8 cellular contexts compared by ENCODE assay signal in the genomic region with DNA sequence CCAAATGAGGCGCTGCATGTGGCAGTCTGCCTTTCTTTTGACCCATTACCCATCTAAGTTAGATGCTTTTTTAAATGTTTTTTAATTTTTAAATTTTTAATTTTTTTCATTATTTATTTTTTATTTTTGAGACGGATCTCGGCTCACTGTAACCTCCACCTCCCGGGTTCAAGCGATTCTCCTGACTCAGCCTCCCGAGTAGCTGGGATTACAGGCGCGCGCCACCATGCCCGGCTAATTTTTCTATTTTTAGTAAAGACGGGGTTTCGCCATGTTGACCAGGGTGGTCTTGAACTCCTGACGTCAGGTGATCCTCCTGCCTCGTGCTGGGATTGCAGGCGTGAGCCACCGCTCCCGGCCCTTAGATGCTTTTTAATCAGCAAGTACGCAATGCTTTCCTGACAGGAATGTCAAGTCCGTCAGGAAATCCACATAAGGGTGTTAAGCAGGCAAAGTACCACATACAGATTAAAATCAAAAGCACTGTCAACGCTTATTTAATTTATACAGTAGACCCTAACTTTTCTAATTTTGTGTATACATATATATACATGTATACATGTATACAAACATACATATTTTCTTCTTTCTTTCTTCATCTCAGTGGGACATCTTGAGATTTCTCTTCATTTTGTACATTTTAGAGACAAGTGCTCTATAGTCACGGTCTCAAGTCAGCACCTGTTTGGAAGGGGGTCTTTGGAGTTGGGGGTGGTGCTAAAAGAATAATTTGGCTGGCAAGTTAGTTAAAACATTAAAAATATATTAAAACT. TPM values are rescaled to one million over a fixed set of nuclear protein-coding genes. Genes with fewer than 3 reads are reported as not detected.
A peak's percentile ranks its signal among the peaks of the same experiment; 100 is the strongest.
DNase-seq lines count a peak whose midpoint lies in the region; ATAC-seq, FAIRE-seq and TF ChIP-seq lines count a peak whose summit lies in the region.

No MANE protein-coding gene starts in this region.

- H3K9ac ChIP-seq in keratinocyte (ENCODE audit: control insufficient read depth, extremely low read depth, insufficient read depth, low read length) = no peak overlapping the region

- no peaks in the 10 kb centered on the region for H3K9me3 ChIP-seq in keratinocyte (ENCODE audit: control insufficient read depth, low read depth, low read length)

- H4K20me1 ChIP-seq in keratinocyte (ENCODE audit: control insufficient read depth, extremely low read depth, insufficient read depth, low read length) = no peaks in the 10 kb centered on the region

- H3K36me3 ChIP-seq in brain microvascular endothelial cell (replicated peaks) = no peaks in the 10 kb centered on the region
- no peaks in the 10 kb centered on the region for H3K36me3 ChIP-seq in keratinocyte (ENCODE audit: control insufficient read depth in 2 of 2, extremely low read depth in 1 of 2, insufficient read depth in 2 of 2, low read length in 2 of 2)

- no peak for FAIRE-seq in keratinocyte (lab: Jason Lieb, UNC)

- no peak overlapping the region for H3K27ac ChIP-seq in brain microvascular endothelial cell
- no peak overlapping the region for H3K27ac ChIP-seq in keratinocyte (ENCODE audit: control insufficient read depth, insufficient read depth, low read length)

- no peak for ATAC-seq in activated CD4-positive, CD25-positive, alpha-beta regulatory T cell treated with anti-CD3 and anti-CD28 coated beads, Interleukin-2, amount 50 U/mL, for 24 hours

- no peak overlapping the region for H2AFZ ChIP-seq in keratinocyte (ENCODE audit: control insufficient read depth, low read length)

- H3K79me2 ChIP-seq in keratinocyte (ENCODE audit: control insufficient read depth, insufficient read depth, low read length) = no peaks in the 10 kb centered on the region

- in situ Hi-C loops in KBM-7 (cut with MboI; ENCODE audit: low pct_unique_long_range_greater_than_20kb, low sequenced_read_pairs) = no loop called here
- in situ Hi-C loops in brain microvascular endothelial cell (cut with HindIII; ENCODE audit: low pct_ligation_motif_present, low sequenced_read_pairs) = no loop called here

- H3K4me3 ChIP-seq in brain microvascular endothelial cell (ENCODE audit: low read depth, low read length) (peak overlapping the region; percentile 22), keratinocyte (ENCODE audit: control insufficient read depth in 2 of 3, extremely low read depth in 1 of 3, insufficient read depth in 2 of 3, low read depth in 1 of 3, low read length in 3 of 3) (peak overlapping the region in 2 of 3 experiments; percentile 8 to 15)

- no peaks in the 10 kb centered on the region for H3K27me3 ChIP-seq in brain microvascular endothelial cell (replicated peaks)
- H3K27me3 ChIP-seq in keratinocyte (ENCODE audit: control insufficient read depth, extremely low read depth, insufficient read depth, low read length) = no peaks in the 10 kb centered on the region

- dilution Hi-C loops in keratinocyte (cut with MboI; ENCODE audit: extremely low pct_ligation_motif_present, low sequenced_read_pairs) = no loop called here

- TF ChIP-seq CTCF in brain microvascular endothelial cell (IDR thresholded peaks at IDR 0.05; ENCODE audit: low read depth, low read length, missing control alignments) = no peak
- no peak for TF ChIP-seq CTCF in keratinocyte (optimal IDR thresholded peaks at IDR 0.05 in 1 of 3, IDR thresholded peaks at IDR 0.05 in 1 of 3, conservative IDR thresholded peaks at IDR 0.05 in 1 of 3; ENCODE audit: extremely low read depth in 1 of 3, insufficient read depth in 2 of 3, low read length in 3 of 3)

- H3K4me2 ChIP-seq in keratinocyte (ENCODE audit: control insufficient read depth, extremely low read depth, insufficient read depth, low read depth, low read length) = peak overlapping the region; percentile 54

- H3K4me1 ChIP-seq in keratinocyte (ENCODE audit: control insufficient read depth, extremely low read depth, insufficient read depth, low read length) = peaks cover 16% of the 10 kb centered on the region

- peak; percentile 24 for DNase-seq in COLO668 (lab: John Stamatoyannopoulos, UW; ENCODE audit: unreplicated experiment)
- peak; percentile 76 for DNase-seq in KBM-7
- DNase-seq in SKM-1 treated with dmso at 0.1 percent for 144 hours (lab: John Stamatoyannopoulos, UW; ENCODE audit: unreplicated experiment) = peak; percentile 32
- DNase-seq in brain microvascular endothelial cell = peak; percentile 18
- DNase-seq in keratinocyte (ENCODE audit: low read depth, low spot score) = peak; percentile 68
- peak; percentile 19 for DNase-seq in stimulated activated CD4-positive, alpha-beta T cell treated with anti-CD3 and anti-CD28 coated beads, Interleukin-1b, Interleukin-23, amount 100 ng/mL, for 48 hours
- no peak for DNase-seq in iPS-NIHi7 (ENCODE audit: extremely low spot score)

- no peaks in the 10 kb centered on the region for H3K9me1 ChIP-seq in keratinocyte (ENCODE audit: control insufficient read depth, extremely low read depth, insufficient read depth, low read length)

RNA-seq across cellular contexts. Expression of gene GSTA4, which starts 1.0 kb away (rescaled TPM):
- polyA plus RNA-seq in keratinocyte = 19.2 to 40.2 TPM (median 34.2 TPM) in 3 replicates
- polyA plus RNA-seq in keratinocyte (2011; ENCODE audit: low read depth) = 20.4 TPM
- 24.1 and 36.5 TPM in 2 replicates for polyA plus RNA-seq in keratinocyte (2011; cell fraction: cytosol; rRNA removed)
- polyA plus RNA-seq in keratinocyte (2011; cell fraction: nucleus; rRNA removed) = 36.9 and 40.3 TPM in 2 replicates
- polyA plus RNA-seq in keratinocyte (2012; ENCODE audit: low replicate concordance) = 10.9 and 13.0 TPM in 2 replicates
- 0.82 to 15.2 TPM (median 8.9 TPM) in 3 replicates for polyA minus RNA-seq in keratinocyte
- polyA minus RNA-seq in keratinocyte (2011; cell fraction: cytosol; rRNA and poly(A)+ RNA removed) = 5.9 TPM
- 2.8 and 5.1 TPM in 2 replicates for polyA minus RNA-seq in keratinocyte (2011; cell fraction: nucleus; rRNA and poly(A)+ RNA removed)
